In genomic region chr2:20011276-20012031, GRCh38 we compare ENCODE assay signal across 10 cellular contexts. TPM values are rescaled to one million over a fixed set of nuclear protein-coding genes. Genes with fewer than 3 reads are reported as not detected.
A peak's percentile ranks its signal among the peaks of the same experiment; 100 is the strongest.
DNase-seq lines count a peak whose midpoint lies in the region; ATAC-seq and TF ChIP-seq lines count a peak whose summit lies in the region.
"Had no signal": no experiment of that assay in that cellular context is flagged by ENCODE, and none has a peak within 500 bp of the region (broad histone marks: within the 10 kb centered on the region; RNA-seq: fewer than 3 reads in every experiment).

No MANE protein-coding gene starts in this region.

- H2AFZ ChIP-seq in GM23338: peak overlapping the region; percentile 98
- peak overlapping the region; percentile 91 for H2AFZ ChIP-seq in neural progenitor cell (replicated peaks)

- H3F3A ChIP-seq in GM23338 (replicated peaks; ENCODE audit: low read depth) (0 out of 2 replicates have a peak, but pooled peaks cover 3% of the 10 kb centered on the region), neural progenitor cell (ENCODE audit: low read depth) (peaks cover 22% of the 10 kb centered on the region)

- H4K20me1 ChIP-seq in GM23338 (replicated peaks; ENCODE audit: insufficient read depth) (no peaks in the 10 kb centered on the region), neural progenitor cell (ENCODE audit: low read depth) (peaks cover 2% of the 10 kb centered on the region)

- H3K36me3 Mint-ChIP-seq in GM23338 (ENCODE audit: low read depth) (0 out of 3 replicates have a peak, but pooled peaks cover 4% of the 10 kb centered on the region), endothelial cell (ENCODE audit: low read depth, unreplicated experiment) (no peaks in the 10 kb centered on the region), neural progenitor cell (peaks cover 3% of the 10 kb centered on the region)

- H3K27ac Mint-ChIP-seq in GM23338 (no peak overlapping the region), endothelial cell (ENCODE audit: unreplicated experiment) (no peak overlapping the region), neural progenitor cell (peak overlapping the region; percentile 46)

- H3K27me3 ChIP-seq in GM23338 (ENCODE audit: insufficient read depth) (peaks cover 45% of the 10 kb centered on the region), RWPE2 (ENCODE audit: insufficient read depth, poor library complexity, severe bottlenecking) (no peaks in the 10 kb centered on the region), neural progenitor cell (peaks cover 60% of the 10 kb centered on the region)
- H3K27me3 ChIP-seq: sigmoid colon had no signal

- DNase-seq in GM23338 (ENCODE audit: low spot score): no peak
- DNase-seq in RWPE2 (ENCODE audit: low spot score): no peak
- no peak for DNase-seq in endothelial cell (ENCODE audit: low spot score)
- peak; percentile 7 for DNase-seq in neural progenitor cell (ENCODE audit: low spot score)
- no peak for DNase-seq in germinal center (ENCODE audit: low spot score)
- DNase-seq in AG20443 (ENCODE audit: low spot score): no peak
- DNase-seq: DMS79, sigmoid colon had no signal

- peaks cover 19% of the 10 kb centered on the region for H3K4me1 ChIP-seq in GM23338 (ENCODE audit: insufficient read depth)
- H3K4me1 ChIP-seq in RWPE2 (ENCODE audit: insufficient read depth, poor library complexity, severe bottlenecking): peaks cover 10% of the 10 kb centered on the region
- peaks cover 12% of the 10 kb centered on the region for H3K4me1 ChIP-seq in neural progenitor cell

- H3K79me2 ChIP-seq in GM23338 (replicated peaks; ENCODE audit: insufficient read depth) (no peaks in the 10 kb centered on the region), neural progenitor cell (ENCODE audit: low read depth) (no peaks in the 10 kb centered on the region)

- ATAC-seq in GM23338: no peak
- ATAC-seq in RWPE2 (ENCODE audit: low read depth): no peak
- no peak for ATAC-seq in GM21367 (IDR thresholded peaks at IDR 0.05; ENCODE audit: unreplicated experiment)

- H3K9ac ChIP-seq in neural progenitor cell: no peak overlapping the region

- H3K4me2 ChIP-seq in GM23338: peak overlapping the region; percentile 85
- peak overlapping the region; percentile 98 for H3K4me2 ChIP-seq in neural progenitor cell

- peaks cover 30% of the 10 kb centered on the region for H3K27me3 Mint-ChIP-seq in GM23338 (ENCODE audit: insufficient read depth, low read depth, poor library complexity)
- peaks cover 4% of the 10 kb centered on the region for H3K27me3 Mint-ChIP-seq in endothelial cell (ENCODE audit: unreplicated experiment)
- peaks cover 17% of the 10 kb centered on the region for H3K27me3 Mint-ChIP-seq in neural progenitor cell (ENCODE audit: insufficient read depth, low read depth)

- peaks cover 15% of the 10 kb centered on the region for H3K4me1 Mint-ChIP-seq in GM23338
- peaks cover 14% of the 10 kb centered on the region for H3K4me1 Mint-ChIP-seq in endothelial cell (ENCODE audit: unreplicated experiment)
- peaks cover 15% of the 10 kb centered on the region for H3K4me1 Mint-ChIP-seq in neural progenitor cell

- H3K4me3 Mint-ChIP-seq in GM23338 (peak overlapping the region; percentile 69), endothelial cell (ENCODE audit: unreplicated experiment) (peak overlapping the region; percentile 82), neural progenitor cell (peak overlapping the region; percentile 87)

- peaks cover 9% of the 10 kb centered on the region for H3K9me3 Mint-ChIP-seq in GM23338
- no peaks in the 10 kb centered on the region for H3K9me3 Mint-ChIP-seq in endothelial cell (ENCODE audit: unreplicated experiment)
- H3K9me3 Mint-ChIP-seq in neural progenitor cell: peaks cover 11% of the 10 kb centered on the region

- no peak for TF ChIP-seq CTCF in GM23338 (conservative IDR thresholded peaks at IDR 0.05; ENCODE audit: low read depth in 2 of 2)
- no peak for TF ChIP-seq CTCF in RWPE2 (IDR thresholded peaks at IDR 0.05; ENCODE audit: poor library complexity, severe bottlenecking)
- TF ChIP-seq CTCF in endothelial cell (IDR thresholded peaks at IDR 0.05; ENCODE audit: unreplicated experiment): no peak
- no peak for TF ChIP-seq CTCF in neural progenitor cell (IDR thresholded peaks at IDR 0.05)

- H3K36me3 ChIP-seq in GM23338 (ENCODE audit: insufficient read depth) (no peaks in the 10 kb centered on the region), RWPE2 (ENCODE audit: low read depth) (no peaks in the 10 kb centered on the region), neural progenitor cell (no peaks in the 10 kb centered on the region)
- H3K36me3 ChIP-seq: sigmoid colon had no signal

- no peaks in the 10 kb centered on the region for H3K9me2 ChIP-seq in GM23338 (ENCODE audit: insufficient read depth)

- no peak overlapping the region for H3K27ac ChIP-seq in GM23338 (ENCODE audit: low read depth)
- H3K27ac ChIP-seq in RWPE2 (ENCODE audit: poor library complexity, severe bottlenecking): no peak overlapping the region
- H3K27ac ChIP-seq in neural progenitor cell: no peak overlapping the region
- H3K27ac ChIP-seq: SK-N-MC had no signal

- H3K9me3 ChIP-seq in RWPE2 (ENCODE audit: severe bottlenecking): no peaks in the 10 kb centered on the region
- no peaks in the 10 kb centered on the region for H3K9me3 ChIP-seq in neural progenitor cell (ENCODE audit: low read depth)
- H3K9me3 ChIP-seq: sigmoid colon had no signal

- peak overlapping the region; percentile 58 for H3K4me3 ChIP-seq in GM23338
- H3K4me3 ChIP-seq in RWPE2 (ENCODE audit: severe bottlenecking): peak overlapping the region; percentile 54
- H3K4me3 ChIP-seq in neural progenitor cell: peak overlapping the region; percentile 67
- H3K4me3 ChIP-seq: SK-N-MC had no signal

TF ChIP-seq in GM23338, 12 proteins besides CTCF, POLR2A, EP300 and RAD21 (continues in another document):
- TF ChIP-seq JUNB (IDR thresholded peaks at IDR 0.05; ENCODE audit: unreplicated experiment) (no peak), CREB1 (CRISPR knock-in tag; IDR thresholded peaks at IDR 0.05; ENCODE audit: low read depth) (no peak), EZH2phosphoT487 (IDR thresholded peaks at IDR 0.05; ENCODE audit: unreplicated experiment) (no peak), ZNF114 (CRISPR knock-in tag; IDR thresholded peaks at IDR 0.05) (no peak), STAT1 (IDR thresholded peaks at IDR 0.05; ENCODE audit: unreplicated experiment) (no peak), EZH2 (IDR thresholded peaks at IDR 0.05; ENCODE audit: low read depth, unreplicated experiment) (no peak)

RNA-seq across cellular contexts. Expression of gene MATN3, which starts 1.0 kb away (rescaled TPM):
- 6.4 and 7.0 TPM in 2 replicates for total RNA-seq in GM23338 (2014; rRNA removed; shearing (Covaris generic))
- polyA plus RNA-seq in GM23338 (2016; fragmentation: Nextera tagmentation; extraction: Ambion mirVana): 4.4 and 4.6 TPM in 2 replicates
- 8.9 TPM for total RNA-seq in endothelial cell (ENCODE audit: unreplicated experiment)
- 0.45 and 1.7 TPM in 2 replicates for total RNA-seq in neural progenitor cell (ENCODE audit: low replicate concordance)

RNA-seq across cellular contexts. Expression of gene WDR35, which starts 21.5 kb away (rescaled TPM):
- 20.0 and 24.2 TPM in 2 replicates for total RNA-seq in GM23338 (2014; rRNA removed; shearing (Covaris generic))
- 5.3 TPM in 2 replicates for polyA plus RNA-seq in GM23338 (2016; fragmentation: Nextera tagmentation; extraction: Ambion mirVana)
- total RNA-seq in endothelial cell (ENCODE audit: unreplicated experiment): 10.3 TPM
- total RNA-seq in neural progenitor cell (ENCODE audit: low replicate concordance): 17.4 and 31.6 TPM in 2 replicates

RNA-seq across cellular contexts. Expression of gene LAPTM4A, which starts 40.0 kb away (rescaled TPM):
- total RNA-seq in GM23338 (2014; rRNA removed; shearing (Covaris generic)): 123 and 157 TPM in 2 replicates
- 199 and 214 TPM in 2 replicates for polyA plus RNA-seq in GM23338 (2016; fragmentation: Nextera tagmentation; extraction: Ambion mirVana)
- 264 TPM for total RNA-seq in endothelial cell (ENCODE audit: unreplicated experiment)
- 170 and 205 TPM in 2 replicates for total RNA-seq in neural progenitor cell (ENCODE audit: low replicate concordance)
